In genomic region chr5:124745367-124746251, GRCh38 we compare ENCODE assay signal across 7 cellular contexts. TPM values are rescaled to one million over a fixed set of nuclear protein-coding genes. Genes with fewer than 3 reads are reported as not detected.
DNase-seq lines count a peak whose midpoint lies in the region; ATAC-seq and FAIRE-seq lines count a peak whose summit lies in the region.

No MANE protein-coding gene starts in this region.

- 5 to 25% (median 12%) methylated on average over 5 of the region's 5 CpGs for WGBS in small intestine, 3 donors

- no peak for FAIRE-seq in small intestine (lab: Jason Lieb, UNC)

- no peak for ATAC-seq in GM19324 (IDR thresholded peaks at IDR 0.05; ENCODE audit: low FRiP score, unreplicated experiment)

- peak; percentile 25 for DNase-seq in HT-29 (ENCODE audit: low spot score)
- peak in 1 of 2 experiments; percentile 52 for DNase-seq in SJCRH30
- DNase-seq in glomerular visceral epithelial cell (ENCODE audit: extremely low spot score): peak; percentile 66
- DNase-seq in small intestine: peak; percentile 54
- no peak for DNase-seq in NCI-H446 treated with DMSO at 0.1 percent for 48 hours (lab: John Stamatoyannopoulos, UW)
- no peak for DNase-seq in SIG-M5 treated with dmso at 0.1 percent for 504 hours (lab: John Stamatoyannopoulos, UW; ENCODE audit: unreplicated experiment)

- H3K4me3 ChIP-seq in SJCRH30 (peak overlapping the region; percentile 64), small intestine (ENCODE audit: low read depth in 1 of 2, low read length in 2 of 2) (peak overlapping the region; percentile 31 to 60)

- H3K36me3 ChIP-seq in SJCRH30: no peaks in the 10 kb centered on the region
- H3K36me3 ChIP-seq in small intestine (ENCODE audit: control insufficient read depth in 2 of 2, insufficient read depth in 2 of 2, low read length in 2 of 2): no peaks in the 10 kb centered on the region

- H3K4me1 ChIP-seq in SJCRH30 (peaks cover 26% of the 10 kb centered on the region), small intestine (ENCODE audit: control insufficient read depth in 2 of 2, insufficient read depth in 1 of 2, low read depth in 1 of 2, low read length in 1 of 2) (peaks cover 0 to 6% of the 10 kb centered on the region in 2 donors)

- peak overlapping the region; percentile 83 for H3K27ac ChIP-seq in SJCRH30
- peak overlapping the region; percentile 75 to 96 for H3K27ac ChIP-seq in small intestine (ENCODE audit: low read depth in 1 of 2, low read length in 1 of 2)

- H3K27me3 ChIP-seq in SJCRH30 (no peaks in the 10 kb centered on the region), small intestine (ENCODE audit: control insufficient read depth in 2 of 2, insufficient read depth in 2 of 2, low read length in 2 of 2) (no peaks in the 10 kb centered on the region)

- no peaks in the 10 kb centered on the region for H3K9me3 ChIP-seq in SJCRH30 (replicated peaks)
- H3K9me3 ChIP-seq in small intestine (ENCODE audit: control insufficient read depth, low read depth): no peaks in the 10 kb centered on the region

RNA-seq across cellular contexts. Expression of gene ZNF608, which starts 0.8 kb away (rescaled TPM):
- 3.7 and 4.9 TPM in 2 replicates for total RNA-seq in HT-29 (2014; rRNA removed; shearing (Covaris generic))
- 10.9 and 12.6 TPM in 2 replicates for total RNA-seq in SJCRH30 (2014; rRNA removed; shearing (Covaris generic))
- polyA plus RNA-seq in small intestine: 10 to 100 TPM in 2 of 3 donors, 1 to 10 TPM in 1; 5.7 to 13.7 (median 11.6) TPM

Comparison
In these comparisons a context has a peak if more than half of its experiments do, and no peak if none do; other contexts are left out.
1. DNase-seq: peak in HT-29 (single experiment), glomerular visceral epithelial cell (single experiment) and small intestine (single experiment); none in NCI-H446 treated with DMSO at 0.1 percent for 48 hours (single experiment) and SIG-M5 treated with dmso at 0.1 percent for 504 hours (single experiment).